ENCODE assay signal across 11 cellular contexts in the genomic region with DNA sequence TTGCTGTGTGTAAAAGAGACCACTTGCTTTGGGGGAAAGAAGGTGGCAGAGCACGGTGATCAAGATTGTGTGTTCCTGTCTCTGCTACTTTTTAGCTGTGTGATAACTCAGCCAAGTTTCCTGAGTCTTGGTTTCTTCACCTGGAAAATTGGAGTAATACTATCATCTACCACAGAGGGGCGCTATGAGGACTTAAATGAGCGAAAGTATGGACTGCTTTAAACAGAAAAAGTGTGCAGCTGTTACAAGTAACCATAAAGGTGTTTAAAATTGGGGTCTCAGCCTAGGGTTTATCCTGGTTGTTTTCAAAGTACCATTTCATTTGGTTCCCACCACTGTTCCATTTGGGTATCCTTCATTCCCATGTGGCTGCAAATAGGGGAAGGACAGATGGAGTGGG.
DNase-seq lines count a peak whose midpoint lies in the region; FAIRE-seq and TF ChIP-seq lines count a peak whose summit lies in the region.
"Had no signal": no experiment of that assay in that cellular context is flagged by ENCODE, and none has a peak within 500 bp of the region (broad histone marks: within the 10 kb centered on the region; RNA-seq: fewer than 3 reads in every experiment).

No MANE protein-coding gene starts in this region.

- no peak overlapping the region for H3K4me3 Mint-ChIP-seq in nephron progenitor cell

- FAIRE-seq in RCC 7860 (lab: Jason Lieb, UNC) = no peak
- FAIRE-seq: HTR-8/SVneo had no signal

- peaks cover 7% of the 10 kb centered on the region for H3K27me3 Mint-ChIP-seq in nephron progenitor cell (ENCODE audit: low read depth, poor library complexity)

- no peak overlapping the region for H3K27ac Mint-ChIP-seq in nephron progenitor cell

- TF ChIP-seq CTCF in LNCAP (IDR thresholded peaks at IDR 0.05) (peak; percentile 38), cardiac fibroblast (IDR thresholded peaks at IDR 0.05; ENCODE audit: low read depth, low read length) (peak; percentile 10), nephron progenitor cell (IDR thresholded peaks at IDR 0.05) (peak; percentile 49)

- peaks cover 24% of the 10 kb centered on the region for H3K4me1 Mint-ChIP-seq in nephron progenitor cell

- H3K4me3 ChIP-seq in cardiac fibroblast (replicated peaks in 1 of 2; ENCODE audit: low read depth in 2 of 2, low read length in 2 of 2) = no peak overlapping the region
- H3K4me3 ChIP-seq: BLaER1, lower lobe of right lung had no signal

- H3K9me3 Mint-ChIP-seq in nephron progenitor cell = no peaks in the 10 kb centered on the region

- peak; percentile 4 for DNase-seq in NCI-H1694 (lab: John Stamatoyannopoulos, UW)
- no peak for DNase-seq in NCI-H1694 treated with DMSO at 0.1 percent for 48 hours (lab: John Stamatoyannopoulos, UW)
- peak in 1 of 2 donors; percentile 8 for DNase-seq in cardiac fibroblast (ENCODE audit: low read depth in 2 of 2)
- DNase-seq in nephron progenitor cell = no peak
- no peak for DNase-seq in SIG-M5 treated with dmso at 0.1 percent for 504 hours (lab: John Stamatoyannopoulos, UW; ENCODE audit: unreplicated experiment)
- no peak for DNase-seq in activated gamma-delta T cell treated with Interleukin-2 at 50 U/mL for 16 hours
- DNase-seq in RCC 7860 (ENCODE audit: low spot score) = no peak
- DNase-seq: lower lobe of right lung had no signal

- no peaks in the 10 kb centered on the region for H3K36me3 Mint-ChIP-seq in nephron progenitor cell (ENCODE audit: low read depth)
